ENCODE assay signal across 15 cellular contexts in genomic region chr10:18880530-18880929, GRCh38.
DNase-seq lines count a peak whose midpoint lies in the region; ATAC-seq and TF ChIP-seq lines count a peak whose summit lies in the region.
"Had no signal": no experiment of that assay in that cellular context is flagged by ENCODE, and none has a peak within 500 bp of the region (broad histone marks: within the 10 kb centered on the region; RNA-seq: fewer than 3 reads in every experiment).

No MANE protein-coding gene starts in this region.

- no peaks in the 10 kb centered on the region; the same call in 1 of the 2 replicates for H3K9me3 Mint-ChIP-seq in WTC11
- H3K9me3 Mint-ChIP-seq in activated T-cell treated with anti-CD3 and anti-CD28 coated beads, Interleukin-2, amount 50 U/mL, for 24 hours = no peaks in the 10 kb centered on the region

- H3K4me3 ChIP-seq in H7 (ENCODE audit: insufficient read depth, low read depth, low read length) (peak overlapping the region; percentile 27), iPS DF 6.9 (ENCODE audit: low read length) (peak overlapping the region; percentile 15; the same call in 1 of the 2 replicates), smooth muscle cell (peak overlapping the region; percentile 23)

- no CpG with 5 or more reads among the region's 16 CpGs for WGBS in iPS DF 6.9 (ENCODE audit: insufficient coverage, insufficient read length)
- WGBS in smooth muscle cell (ENCODE audit: low lambda C conversion rate) = 6% methylated on average over 15 of the region's 16 CpGs

- H2AFZ ChIP-seq in smooth muscle cell (ENCODE audit: low read depth) = peak overlapping the region; percentile 38

- H3K27ac Mint-ChIP-seq in WTC11 = no peak overlapping the region
- H3K27ac Mint-ChIP-seq in activated T-cell treated with anti-CD3 and anti-CD28 coated beads, Interleukin-2, amount 50 U/mL, for 24 hours = no peak overlapping the region
- H3K27ac Mint-ChIP-seq: CD4-positive, alpha-beta T cell had no signal

- DNase-seq in H7 (no peak), WTC11 (ENCODE audit: low spot score) (peak; percentile 11), iPS DF 6.9 (ENCODE audit: low read depth, low spot score) (no peak), smooth muscle cell (lab: John Stamatoyannopoulos, UW; ENCODE audit: unreplicated experiment) (no peak)
- DNase-seq in activated T-cell treated with anti-CD3 and anti-CD28 coated beads, Interleukin-2, amount 50 U/mL, for 24 hours = no peak
- no peak for DNase-seq in NK-92 treated with Interleukin-12 subunit alpha and Interleukin-12 subunit beta, amount 100 ng/mL, for 24 hours (lab: John Stamatoyannopoulos, UW)
- no peak for DNase-seq in activated effector memory CD4-positive, alpha-beta T cell treated with anti-CD3 and anti-CD28 coated beads, Interleukin-2, amount 50 U/mL, for 16 hours
- DNase-seq: ACHN; CD4-positive, alpha-beta T cell; DMS79 treated with DMSO at 0.1 percent for 48 hours; MV-4-11; NCI-H1436; NCI-H2029 treated with DMSO at 0.1 percent for 48 hours; NCI-H524; SIG-M5 had no signal

- H3K4me1 ChIP-seq in iPS DF 6.9 (ENCODE audit: control insufficient read depth, insufficient read depth, low read length) (no peaks in the 10 kb centered on the region), smooth muscle cell (ENCODE audit: low read depth) (no peaks in the 10 kb centered on the region)

- CTCF ChIA-PET in WTC11 (lab: Charles Lee) = no interaction called here

- ATAC-seq in WTC11 = peak; percentile 68

- no peaks in the 10 kb centered on the region for H3K79me2 ChIP-seq in smooth muscle cell (ENCODE audit: low read depth)

- H3K9me3 ChIP-seq in iPS DF 6.9 (ENCODE audit: control insufficient read depth, insufficient read depth, low read length) (no peaks in the 10 kb centered on the region), smooth muscle cell (replicated peaks; ENCODE audit: low read depth) (no peaks in the 10 kb centered on the region)

- no peak overlapping the region for H3K9ac ChIP-seq in smooth muscle cell (ENCODE audit: low read depth)

- peak overlapping the region; percentile 71 for H3K4me3 Mint-ChIP-seq in WTC11
- H3K4me3 Mint-ChIP-seq in activated T-cell treated with anti-CD3 and anti-CD28 coated beads, Interleukin-2, amount 50 U/mL, for 24 hours = no peak overlapping the region
- H3K4me3 Mint-ChIP-seq: CD4-positive, alpha-beta T cell had no signal

- TF ChIP-seq CTCF in WTC11 (IDR thresholded peaks at IDR 0.05) (no peak), smooth muscle cell (IDR thresholded peaks at IDR 0.05; ENCODE audit: borderline replicate concordance, insufficient read depth, poor library complexity, severe bottlenecking) (no peak)

- no peaks in the 10 kb centered on the region for H3K27me3 ChIP-seq in H7 (ENCODE audit: control insufficient read depth, insufficient read depth, low read length)
- H3K27me3 ChIP-seq in iPS DF 6.9 (ENCODE audit: control insufficient read depth, insufficient read depth, low read length) = no peaks in the 10 kb centered on the region
- H3K27me3 ChIP-seq in smooth muscle cell (ENCODE audit: low read depth) = no peaks in the 10 kb centered on the region

- H3K27ac ChIP-seq in iPS DF 6.9 (ENCODE audit: low read length) (no peak overlapping the region), smooth muscle cell (ENCODE audit: low read depth) (no peak overlapping the region)

- H3K36me3 ChIP-seq in H7 (replicated peaks; ENCODE audit: control insufficient read depth, insufficient read depth, low read length) (no peaks in the 10 kb centered on the region), iPS DF 6.9 (ENCODE audit: control insufficient read depth, insufficient read depth, low read length) (no peaks in the 10 kb centered on the region), smooth muscle cell (ENCODE audit: low read depth) (no peaks in the 10 kb centered on the region)

- no peaks in the 10 kb centered on the region for H3F3A ChIP-seq in smooth muscle cell (ENCODE audit: low read depth)

- no peaks in the 10 kb centered on the region for H3K36me3 Mint-ChIP-seq in WTC11
- no peaks in the 10 kb centered on the region for H3K36me3 Mint-ChIP-seq in activated T-cell treated with anti-CD3 and anti-CD28 coated beads, Interleukin-2, amount 50 U/mL, for 24 hours (ENCODE audit: low read depth)

- peaks cover 7% of the 10 kb centered on the region for H3K4me1 Mint-ChIP-seq in WTC11
- H3K4me1 Mint-ChIP-seq in activated T-cell treated with anti-CD3 and anti-CD28 coated beads, Interleukin-2, amount 50 U/mL, for 24 hours (ENCODE audit: low read depth) = no peaks in the 10 kb centered on the region

- no peaks in the 10 kb centered on the region for H4K20me1 ChIP-seq in smooth muscle cell (ENCODE audit: low read depth)

- H3K4me2 ChIP-seq in smooth muscle cell = peak overlapping the region; percentile 71

- no peaks in the 10 kb centered on the region for H3K27me3 Mint-ChIP-seq in WTC11 (ENCODE audit: low read depth)
- H3K27me3 Mint-ChIP-seq in activated T-cell treated with anti-CD3 and anti-CD28 coated beads, Interleukin-2, amount 50 U/mL, for 24 hours = no peaks in the 10 kb centered on the region
- H3K27me3 Mint-ChIP-seq: CD4-positive, alpha-beta T cell had no signal

- POLR2A ChIA-PET in WTC11 (lab: Charles Lee) = no interaction called here

TF ChIP-seq in WTC11, 78 proteins besides CTCF, POLR2A, EP300 and RAD21:
- no peak for TF ChIP-seq USF1 (CRISPR knock-in tag; IDR thresholded peaks at IDR 0.05)
- no peak for TF ChIP-seq ERG (CRISPR knock-in tag; IDR thresholded peaks at IDR 0.05)
- TF ChIP-seq FOXJ3 (CRISPR knock-in tag; IDR thresholded peaks at IDR 0.05; ENCODE audit: borderline replicate concordance) = no peak
- no peak for TF ChIP-seq RELA (CRISPR knock-in tag; IDR thresholded peaks at IDR 0.05; ENCODE audit: borderline replicate concordance)
